In the genomic region with DNA sequence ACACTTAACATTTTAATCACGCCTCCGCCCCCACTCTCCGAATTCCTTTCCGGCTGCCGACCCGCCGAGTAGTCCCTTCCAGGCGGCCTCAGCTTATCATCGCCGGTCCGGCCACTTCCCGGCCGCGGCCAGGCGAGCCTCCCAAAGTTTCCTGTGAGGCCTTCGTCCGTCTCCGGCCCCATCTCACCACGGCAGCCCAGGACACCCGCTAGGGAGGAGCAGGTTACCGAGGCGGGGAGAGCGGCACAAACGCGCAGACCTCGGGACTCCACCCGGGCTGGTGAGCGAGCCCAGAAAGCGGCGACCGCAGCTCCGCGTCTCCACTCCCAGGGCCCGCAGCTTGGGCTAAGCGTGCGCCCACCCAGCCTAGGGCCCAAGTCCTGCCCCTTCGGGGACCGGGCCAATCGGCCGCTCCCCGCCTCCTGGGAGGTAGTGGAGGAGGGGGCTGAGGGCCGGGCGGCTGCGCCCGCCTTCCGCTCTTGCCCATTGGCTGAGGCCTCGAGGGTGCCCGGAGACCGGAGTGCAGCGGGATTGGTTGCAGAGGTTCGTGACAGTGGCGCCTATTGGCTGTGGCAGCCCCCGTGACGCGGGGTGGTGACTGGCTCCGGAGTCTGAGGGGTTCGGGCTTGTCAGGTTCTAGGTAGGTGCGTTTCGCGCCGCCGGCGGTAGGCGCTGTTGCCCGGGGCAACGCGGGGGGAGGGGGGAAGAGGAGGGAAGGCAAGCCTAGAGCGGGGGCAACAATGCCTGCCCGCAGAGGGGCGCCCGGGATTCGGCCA, we compare ENCODE assay signal across 1 cellular context.
TF ChIP-seq lines count a peak whose summit lies in the region.

No MANE protein-coding gene starts in this region.

TF ChIP-seq in GM12878, 131 proteins besides CTCF, POLR2A, EP300 and RAD21 (continued from another document and continues in another):
- TF ChIP-seq, protein P1, sequence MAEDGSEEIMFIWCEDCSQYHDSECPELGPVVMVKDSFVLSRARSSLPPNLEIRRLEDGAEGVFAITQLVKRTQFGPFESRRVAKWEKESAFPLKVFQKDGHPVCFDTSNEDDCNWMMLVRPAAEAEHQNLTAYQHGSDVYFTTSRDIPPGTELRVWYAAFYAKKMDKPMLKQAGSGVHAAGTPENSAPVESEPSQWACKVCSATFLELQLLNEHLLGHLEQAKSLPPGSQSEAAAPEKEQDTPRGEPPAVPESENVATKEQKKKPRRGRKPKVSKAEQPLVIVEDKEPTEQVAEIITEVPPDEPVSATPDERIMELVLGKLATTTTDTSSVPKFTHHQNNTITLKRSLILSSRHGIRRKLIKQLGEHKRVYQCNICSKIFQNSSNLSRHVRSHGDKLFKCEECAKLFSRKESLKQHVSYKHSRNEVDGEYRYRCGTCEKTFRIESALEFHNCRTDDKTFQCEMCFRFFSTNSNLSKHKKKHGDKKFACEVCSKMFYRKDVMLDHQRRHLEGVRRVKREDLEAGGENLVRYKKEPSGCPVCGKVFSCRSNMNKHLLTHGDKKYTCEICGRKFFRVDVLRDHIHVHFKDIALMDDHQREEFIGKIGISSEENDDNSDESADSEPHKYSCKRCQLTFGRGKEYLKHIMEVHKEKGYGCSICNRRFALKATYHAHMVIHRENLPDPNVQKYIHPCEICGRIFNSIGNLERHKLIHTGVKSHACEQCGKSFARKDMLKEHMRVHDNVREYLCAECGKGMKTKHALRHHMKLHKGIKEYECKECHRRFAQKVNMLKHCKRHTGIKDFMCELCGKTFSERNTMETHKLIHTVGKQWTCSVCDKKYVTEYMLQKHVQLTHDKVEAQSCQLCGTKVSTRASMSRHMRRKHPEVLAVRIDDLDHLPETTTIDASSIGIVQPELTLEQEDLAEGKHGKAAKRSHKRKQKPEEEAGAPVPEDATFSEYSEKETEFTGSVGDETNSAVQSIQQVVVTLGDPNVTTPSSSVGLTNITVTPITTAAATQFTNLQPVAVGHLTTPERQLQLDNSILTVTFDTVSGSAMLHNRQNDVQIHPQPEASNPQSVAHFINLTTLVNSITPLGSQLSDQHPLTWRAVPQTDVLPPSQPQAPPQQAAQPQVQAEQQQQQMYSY (CRISPR knock-in tag; IDR thresholded peaks at IDR 0.05): no peak
- TF ChIP-seq, protein P2, sequence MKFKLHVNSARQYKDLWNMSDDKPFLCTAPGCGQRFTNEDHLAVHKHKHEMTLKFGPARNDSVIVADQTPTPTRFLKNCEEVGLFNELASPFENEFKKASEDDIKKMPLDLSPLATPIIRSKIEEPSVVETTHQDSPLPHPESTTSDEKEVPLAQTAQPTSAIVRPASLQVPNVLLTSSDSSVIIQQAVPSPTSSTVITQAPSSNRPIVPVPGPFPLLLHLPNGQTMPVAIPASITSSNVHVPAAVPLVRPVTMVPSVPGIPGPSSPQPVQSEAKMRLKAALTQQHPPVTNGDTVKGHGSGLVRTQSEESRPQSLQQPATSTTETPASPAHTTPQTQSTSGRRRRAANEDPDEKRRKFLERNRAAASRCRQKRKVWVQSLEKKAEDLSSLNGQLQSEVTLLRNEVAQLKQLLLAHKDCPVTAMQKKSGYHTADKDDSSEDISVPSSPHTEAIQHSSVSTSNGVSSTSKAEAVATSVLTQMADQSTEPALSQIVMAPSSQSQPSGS (IDR thresholded peaks at IDR 0.05; ENCODE audit: low read length): no peak
- TF ChIP-seq CBFB (IDR thresholded peaks at IDR 0.05; ENCODE audit: low read depth) (peak; percentile 75; the same call in 1 of the 2 replicates), PAX8 (IDR thresholded peaks at IDR 0.05) (no peak), MXI1 (IDR thresholded peaks at IDR 0.05; ENCODE audit: low read depth, low read length) (peak; percentile 80; the same call in 1 of the 2 replicates), PML (IDR thresholded peaks at IDR 0.05; ENCODE audit: low read length) (no peak; the same call in 1 of the 2 replicates), NR2C1 (IDR thresholded peaks at IDR 0.05) (no peak), SIX5 (IDR thresholded peaks at IDR 0.05; ENCODE audit: low read depth, low read length, severe bottlenecking) (peak; percentile 28), TCF7 (IDR thresholded peaks at IDR 0.05; ENCODE audit: borderline replicate concordance) (no peak), JUNB (IDR thresholded peaks at IDR 0.05) (no peak), PAX5 (IDR thresholded peaks at IDR 0.05; ENCODE audit: borderline replicate concordance, low read depth, low read length) (no peak; the same call in 1 of the 2 replicates), CHD2 (IDR thresholded peaks at IDR 0.05; ENCODE audit: borderline replicate concordance, low read depth, low read length) (peak; percentile 94), ZNF217 (IDR thresholded peaks at IDR 0.05) (no peak), RBBP5 (conservative IDR thresholded peaks at IDR 0.05) (no peak), IKZF2 (IDR thresholded peaks at IDR 0.05) (peak; percentile 50 to 57), TAF1 (IDR thresholded peaks at IDR 0.05; ENCODE audit: borderline replicate concordance, low read depth, low read length) (peak; percentile 82), SIN3A (IDR thresholded peaks at IDR 0.05; ENCODE audit: low read depth, low read length) (no peak; the same call in 1 of the 2 replicates), CREM (IDR thresholded peaks at IDR 0.05; ENCODE audit: low read depth) (peak; percentile 58; the same call in 1 of the 2 replicates), ETV6 (conservative IDR thresholded peaks at IDR 0.05 in 1 of 2, IDR thresholded peaks at IDR 0.05 in 1 of 2; ENCODE audit: borderline replicate concordance in 1 of 2, low read depth in 1 of 2) (no peak), ZNF24 (IDR thresholded peaks at IDR 0.05) (no peak), ESRRA (IDR thresholded peaks at IDR 0.05; ENCODE audit: low read length) (no peak), RFX5 (IDR thresholded peaks at IDR 0.05; ENCODE audit: low read depth, low read length) (0 out of 2 replicates have a peak, but pooled peaks have one; percentile 66), DPF2 (IDR thresholded peaks at IDR 0.05) (peak; percentile 77)
- TF ChIP-seq, protein P3, sequence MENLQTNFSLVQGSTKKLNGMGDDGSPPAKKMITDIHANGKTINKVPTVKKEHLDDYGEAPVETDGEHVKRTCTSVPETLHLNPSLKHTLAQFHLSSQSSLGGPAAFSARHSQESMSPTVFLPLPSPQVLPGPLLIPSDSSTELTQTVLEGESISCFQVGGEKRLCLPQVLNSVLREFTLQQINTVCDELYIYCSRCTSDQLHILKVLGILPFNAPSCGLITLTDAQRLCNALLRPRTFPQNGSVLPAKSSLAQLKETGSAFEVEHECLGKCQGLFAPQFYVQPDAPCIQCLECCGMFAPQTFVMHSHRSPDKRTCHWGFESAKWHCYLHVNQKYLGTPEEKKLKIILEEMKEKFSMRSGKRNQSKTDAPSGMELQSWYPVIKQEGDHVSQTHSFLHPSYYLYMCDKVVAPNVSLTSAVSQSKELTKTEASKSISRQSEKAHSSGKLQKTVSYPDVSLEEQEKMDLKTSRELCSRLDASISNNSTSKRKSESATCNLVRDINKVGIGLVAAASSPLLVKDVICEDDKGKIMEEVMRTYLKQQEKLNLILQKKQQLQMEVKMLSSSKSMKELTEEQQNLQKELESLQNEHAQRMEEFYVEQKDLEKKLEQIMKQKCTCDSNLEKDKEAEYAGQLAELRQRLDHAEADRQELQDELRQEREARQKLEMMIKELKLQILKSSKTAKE (IDR thresholded peaks at IDR 0.05; ENCODE audit: low read depth, poor library complexity, severe bottlenecking): no peak
- TF ChIP-seq, protein P4, sequence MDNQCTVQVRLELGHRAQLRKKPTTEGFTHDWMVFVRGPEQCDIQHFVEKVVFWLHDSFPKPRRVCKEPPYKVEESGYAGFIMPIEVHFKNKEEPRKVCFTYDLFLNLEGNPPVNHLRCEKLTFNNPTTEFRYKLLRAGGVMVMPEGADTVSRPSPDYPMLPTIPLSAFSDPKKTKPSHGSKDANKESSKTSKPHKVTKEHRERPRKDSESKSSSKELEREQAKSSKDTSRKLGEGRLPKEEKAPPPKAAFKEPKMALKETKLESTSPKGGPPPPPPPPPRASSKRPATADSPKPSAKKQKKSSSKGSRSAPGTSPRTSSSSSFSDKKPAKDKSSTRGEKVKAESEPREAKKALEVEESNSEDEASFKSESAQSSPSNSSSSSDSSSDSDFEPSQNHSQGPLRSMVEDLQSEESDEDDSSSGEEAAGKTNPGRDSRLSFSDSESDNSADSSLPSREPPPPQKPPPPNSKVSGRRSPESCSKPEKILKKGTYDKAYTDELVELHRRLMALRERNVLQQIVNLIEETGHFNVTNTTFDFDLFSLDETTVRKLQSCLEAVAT (IDR thresholded peaks at IDR 0.05): peak; percentile 69; the same call in 1 of the 2 replicates
- TF ChIP-seq, protein P5, sequence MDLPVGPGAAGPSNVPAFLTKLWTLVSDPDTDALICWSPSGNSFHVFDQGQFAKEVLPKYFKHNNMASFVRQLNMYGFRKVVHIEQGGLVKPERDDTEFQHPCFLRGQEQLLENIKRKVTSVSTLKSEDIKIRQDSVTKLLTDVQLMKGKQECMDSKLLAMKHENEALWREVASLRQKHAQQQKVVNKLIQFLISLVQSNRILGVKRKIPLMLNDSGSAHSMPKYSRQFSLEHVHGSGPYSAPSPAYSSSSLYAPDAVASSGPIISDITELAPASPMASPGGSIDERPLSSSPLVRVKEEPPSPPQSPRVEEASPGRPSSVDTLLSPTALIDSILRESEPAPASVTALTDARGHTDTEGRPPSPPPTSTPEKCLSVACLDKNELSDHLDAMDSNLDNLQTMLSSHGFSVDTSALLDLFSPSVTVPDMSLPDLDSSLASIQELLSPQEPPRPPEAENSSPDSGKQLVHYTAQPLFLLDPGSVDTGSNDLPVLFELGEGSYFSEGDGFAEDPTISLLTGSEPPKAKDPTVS (IDR thresholded peaks at IDR 0.05; ENCODE audit: low read depth, low read length): no peak
- TF ChIP-seq, protein P6, sequence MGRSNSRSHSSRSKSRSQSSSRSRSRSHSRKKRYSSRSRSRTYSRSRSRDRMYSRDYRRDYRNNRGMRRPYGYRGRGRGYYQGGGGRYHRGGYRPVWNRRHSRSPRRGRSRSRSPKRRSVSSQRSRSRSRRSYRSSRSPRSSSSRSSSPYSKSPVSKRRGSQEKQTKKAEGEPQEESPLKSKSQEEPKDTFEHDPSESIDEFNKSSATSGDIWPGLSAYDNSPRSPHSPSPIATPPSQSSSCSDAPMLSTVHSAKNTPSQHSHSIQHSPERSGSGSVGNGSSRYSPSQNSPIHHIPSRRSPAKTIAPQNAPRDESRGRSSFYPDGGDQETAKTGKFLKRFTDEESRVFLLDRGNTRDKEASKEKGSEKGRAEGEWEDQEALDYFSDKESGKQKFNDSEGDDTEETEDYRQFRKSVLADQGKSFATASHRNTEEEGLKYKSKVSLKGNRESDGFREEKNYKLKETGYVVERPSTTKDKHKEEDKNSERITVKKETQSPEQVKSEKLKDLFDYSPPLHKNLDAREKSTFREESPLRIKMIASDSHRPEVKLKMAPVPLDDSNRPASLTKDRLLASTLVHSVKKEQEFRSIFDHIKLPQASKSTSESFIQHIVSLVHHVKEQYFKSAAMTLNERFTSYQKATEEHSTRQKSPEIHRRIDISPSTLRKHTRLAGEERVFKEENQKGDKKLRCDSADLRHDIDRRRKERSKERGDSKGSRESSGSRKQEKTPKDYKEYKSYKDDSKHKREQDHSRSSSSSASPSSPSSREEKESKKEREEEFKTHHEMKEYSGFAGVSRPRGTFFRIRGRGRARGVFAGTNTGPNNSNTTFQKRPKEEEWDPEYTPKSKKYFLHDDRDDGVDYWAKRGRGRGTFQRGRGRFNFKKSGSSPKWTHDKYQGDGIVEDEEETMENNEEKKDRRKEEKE (IDR thresholded peaks at IDR 0.05): no peak
- TF ChIP-seq, protein P7, sequence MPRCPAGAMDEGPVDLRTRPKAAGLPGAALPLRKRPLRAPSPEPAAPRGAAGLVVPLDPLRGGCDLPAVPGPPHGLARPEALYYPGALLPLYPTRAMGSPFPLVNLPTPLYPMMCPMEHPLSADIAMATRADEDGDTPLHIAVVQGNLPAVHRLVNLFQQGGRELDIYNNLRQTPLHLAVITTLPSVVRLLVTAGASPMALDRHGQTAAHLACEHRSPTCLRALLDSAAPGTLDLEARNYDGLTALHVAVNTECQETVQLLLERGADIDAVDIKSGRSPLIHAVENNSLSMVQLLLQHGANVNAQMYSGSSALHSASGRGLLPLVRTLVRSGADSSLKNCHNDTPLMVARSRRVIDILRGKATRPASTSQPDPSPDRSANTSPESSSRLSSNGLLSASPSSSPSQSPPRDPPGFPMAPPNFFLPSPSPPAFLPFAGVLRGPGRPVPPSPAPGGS (IDR thresholded peaks at IDR 0.05; ENCODE audit: borderline replicate concordance, insufficient read depth, low read depth, low read length, poor library complexity, severe bottlenecking): no peak
- TF ChIP-seq, protein P8, sequence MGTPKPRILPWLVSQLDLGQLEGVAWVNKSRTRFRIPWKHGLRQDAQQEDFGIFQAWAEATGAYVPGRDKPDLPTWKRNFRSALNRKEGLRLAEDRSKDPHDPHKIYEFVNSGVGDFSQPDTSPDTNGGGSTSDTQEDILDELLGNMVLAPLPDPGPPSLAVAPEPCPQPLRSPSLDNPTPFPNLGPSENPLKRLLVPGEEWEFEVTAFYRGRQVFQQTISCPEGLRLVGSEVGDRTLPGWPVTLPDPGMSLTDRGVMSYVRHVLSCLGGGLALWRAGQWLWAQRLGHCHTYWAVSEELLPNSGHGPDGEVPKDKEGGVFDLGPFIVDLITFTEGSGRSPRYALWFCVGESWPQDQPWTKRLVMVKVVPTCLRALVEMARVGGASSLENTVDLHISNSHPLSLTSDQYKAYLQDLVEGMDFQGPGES (IDR thresholded peaks at IDR 0.05): peak; percentile 91
- TF ChIP-seq, protein P9, sequence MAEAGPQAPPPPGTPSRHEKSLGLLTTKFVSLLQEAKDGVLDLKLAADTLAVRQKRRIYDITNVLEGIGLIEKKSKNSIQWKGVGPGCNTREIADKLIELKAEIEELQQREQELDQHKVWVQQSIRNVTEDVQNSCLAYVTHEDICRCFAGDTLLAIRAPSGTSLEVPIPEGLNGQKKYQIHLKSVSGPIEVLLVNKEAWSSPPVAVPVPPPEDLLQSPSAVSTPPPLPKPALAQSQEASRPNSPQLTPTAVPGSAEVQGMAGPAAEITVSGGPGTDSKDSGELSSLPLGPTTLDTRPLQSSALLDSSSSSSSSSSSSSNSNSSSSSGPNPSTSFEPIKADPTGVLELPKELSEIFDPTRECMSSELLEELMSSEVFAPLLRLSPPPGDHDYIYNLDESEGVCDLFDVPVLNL (IDR thresholded peaks at IDR 0.05; ENCODE audit: low read depth, low read length): peak; percentile 76; the same call in 1 of the 2 replicates
- TF ChIP-seq, protein P10, sequence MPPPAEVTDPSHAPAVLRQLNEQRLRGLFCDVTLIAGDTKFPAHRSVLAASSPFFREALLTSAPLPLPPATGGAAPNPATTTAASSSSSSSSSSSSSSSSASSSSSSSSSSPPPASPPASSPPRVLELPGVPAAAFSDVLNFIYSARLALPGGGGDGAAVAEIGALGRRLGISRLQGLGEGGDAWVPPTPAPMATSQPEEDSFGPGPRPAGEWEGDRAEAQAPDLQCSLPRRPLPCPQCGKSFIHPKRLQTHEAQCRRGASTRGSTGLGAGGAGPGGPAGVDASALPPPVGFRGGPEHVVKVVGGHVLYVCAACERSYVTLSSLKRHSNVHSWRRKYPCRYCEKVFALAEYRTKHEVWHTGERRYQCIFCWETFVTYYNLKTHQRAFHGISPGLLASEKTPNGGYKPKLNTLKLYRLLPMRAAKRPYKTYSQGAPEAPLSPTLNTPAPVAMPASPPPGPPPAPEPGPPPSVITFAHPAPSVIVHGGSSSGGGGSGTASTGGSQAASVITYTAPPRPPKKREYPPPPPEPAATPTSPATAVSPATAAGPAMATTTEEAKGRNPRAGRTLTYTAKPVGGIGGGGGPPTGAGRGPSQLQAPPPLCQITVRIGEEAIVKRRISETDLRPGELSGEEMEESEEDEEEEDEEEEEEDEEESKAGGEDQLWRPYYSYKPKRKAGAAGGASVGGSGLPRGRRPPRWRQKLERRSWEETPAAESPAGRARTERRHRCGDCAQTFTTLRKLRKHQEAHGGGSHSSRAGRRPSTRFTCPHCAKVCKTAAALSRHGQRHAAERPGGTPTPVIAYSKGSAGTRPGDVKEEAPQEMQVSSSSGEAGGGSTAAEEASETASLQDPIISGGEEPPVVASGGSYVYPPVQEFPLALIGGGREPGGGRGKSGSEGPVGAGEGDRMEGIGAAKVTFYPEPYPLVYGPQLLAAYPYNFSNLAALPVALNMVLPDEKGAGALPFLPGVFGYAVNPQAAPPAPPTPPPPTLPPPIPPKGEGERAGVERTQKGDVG (CRISPR knock-in tag; IDR thresholded peaks at IDR 0.05): no peak
